Comparison of ENCODE assay signal across 8 cellular contexts in genomic region chr2:100422320-100422719, GRCh38. TPM values are rescaled to one million over a fixed set of nuclear protein-coding genes. Genes with fewer than 3 reads are reported as not detected.
DNase-seq lines count a peak whose midpoint lies in the region; ATAC-seq, FAIRE-seq and TF ChIP-seq lines count a peak whose summit lies in the region.

No MANE protein-coding gene starts in this region.

- in situ Hi-C loops in K562 (cut with MboI): no loop called here

- no peak for TF ChIP-seq EP300 in K562 (IDR thresholded peaks at IDR 0.05; ENCODE audit: low read length)

- H4K20me1 ChIP-seq in K562 (replicated peaks; ENCODE audit: control insufficient read depth, insufficient read depth, low read length): no peaks in the 10 kb centered on the region

- H3K79me2 ChIP-seq in K562 (ENCODE audit: control insufficient read depth, insufficient read depth, low read length): no peaks in the 10 kb centered on the region

- H3K9ac ChIP-seq in K562 (ENCODE audit: insufficient read depth in 1 of 2, low read depth in 2 of 2, low read length in 2 of 2) (no peak overlapping the region), liver (ENCODE audit: low read depth in 1 of 2, low read length in 2 of 2) (no peak overlapping the region)

- H3K9me3 ChIP-seq in K562 (replicated peaks; ENCODE audit: control insufficient read depth, insufficient read depth, low read depth, low read length): no peaks in the 10 kb centered on the region
- H3K9me3 ChIP-seq in liver (ENCODE audit: control insufficient read depth in 4 of 4, low read length in 3 of 4): no peaks in the 10 kb centered on the region

- no peak overlapping the region for H3K4me2 ChIP-seq in K562 (ENCODE audit: insufficient read depth, low read length)

- WGBS in K562 (ENCODE audit: insufficient coverage, low coverage, missing lambda C conversion rate): 25% methylated on average over 2 of the region's 2 CpGs
- WGBS in liver: 89% methylated on average over 2 of the region's 2 CpGs

- FAIRE-seq in K562 (lab: Jason Lieb, UNC): peak; percentile 78

- no peak overlapping the region for H2AFZ ChIP-seq in K562 (ENCODE audit: low read depth, low read length)

- no peak overlapping the region for H3K27ac Mint-ChIP-seq in stimulated activated naive CD8-positive, alpha-beta T cell treated with anti-CD3 and anti-CD28 coated beads, Interleukin-15, amount 100 ng/mL, for 72 hours

- H3K4me3 ChIP-seq in K562 (no peak overlapping the region), liver (ENCODE audit: low read depth in 1 of 3, low read length in 3 of 3) (no peak overlapping the region)

- no peak overlapping the region for H3K27ac ChIP-seq in K562 (ENCODE audit: extremely low read depth, low read depth, low read length)
- no peak overlapping the region for H3K27ac ChIP-seq in liver (ENCODE audit: low read depth in 1 of 2, low read length in 2 of 2)

- CTCF ChIA-PET in K562 (lab: Yijun Ruan, JAX; ENCODE audit: low intra/inter-chr PET ratio): interaction anchor here (0.6 to 1.3 kb wide), 2 partner anchors 151 to 563 kb away, joined by 3 read pairs; no protein-coding TSS in a partner anchor

- intact Hi-C loops in K562 (cut with micrococcal nuclease): loop anchor here (10.0 kb wide), 2 partner anchors 182 to 562 kb away; no protein-coding TSS in a partner anchor

- POLR2A ChIA-PET in K562 (lab: Yijun Ruan, JAX): interaction anchor here (0.6 to 0.7 kb wide), 4 partner anchors 39 to 371 kb away, joined by 3 to 4 read pairs (median 3); no protein-coding TSS in a partner anchor

- TF ChIP-seq POLR2A in K562 (conservative IDR thresholded peaks at IDR 0.05): no peak

- H3K27me3 Mint-ChIP-seq in stimulated activated naive CD8-positive, alpha-beta T cell treated with anti-CD3 and anti-CD28 coated beads, Interleukin-15, amount 100 ng/mL, for 72 hours: no peaks in the 10 kb centered on the region

- H3K4me3 Mint-ChIP-seq in stimulated activated naive CD8-positive, alpha-beta T cell treated with anti-CD3 and anti-CD28 coated beads, Interleukin-15, amount 100 ng/mL, for 72 hours: no peak overlapping the region

- H3K4me1 Mint-ChIP-seq in stimulated activated naive CD8-positive, alpha-beta T cell treated with anti-CD3 and anti-CD28 coated beads, Interleukin-15, amount 100 ng/mL, for 72 hours: peaks cover 12% of the 10 kb centered on the region

- peak; percentile 89 for ATAC-seq in K562
- no peak for ATAC-seq in stimulated activated naive CD8-positive, alpha-beta T cell treated with anti-CD3 and anti-CD28 coated beads, Interleukin-15, amount 100 ng/mL, for 72 hours
- no peak for ATAC-seq in GM21528 (IDR thresholded peaks at IDR 0.05; ENCODE audit: low FRiP score, unreplicated experiment)

- peak; percentile 8 for DNase-seq in COR-L47 (lab: John Stamatoyannopoulos, UW)
- peak; percentile 62 to 67 for DNase-seq in Kasumi-1 (lab: John Stamatoyannopoulos, UW)
- peak; percentile 44 to 64 (median 50) for DNase-seq in K562 (ENCODE audit: extremely low read depth in 1 of 4, low spot score in 3 of 4)
- DNase-seq in stimulated activated naive CD8-positive, alpha-beta T cell treated with anti-CD3 and anti-CD28 coated beads, Interleukin-15, amount 100 ng/mL, for 72 hours: no peak
- DNase-seq in AML-193 (lab: John Stamatoyannopoulos, UW): no peak
- DNase-seq in activated gamma-delta T cell treated with Interleukin-2 at 50 U/mL for 16 hours: no peak

- TF ChIP-seq RAD21 in K562 (CRISPR knock-in tag; conservative IDR thresholded peaks at IDR 0.05 in 1 of 2, IDR thresholded peaks at IDR 0.05 in 1 of 2): peak in 1 of 2 experiments; percentile 24; a peak in 1 of 4 replicates
- peak; percentile 25 to 53 for TF ChIP-seq RAD21 in liver (IDR thresholded peaks at IDR 0.05)

- no peaks in the 10 kb centered on the region for H3K9me1 ChIP-seq in K562 (ENCODE audit: control insufficient read depth, insufficient read depth, low read length)

- H3K9me3 Mint-ChIP-seq in stimulated activated naive CD8-positive, alpha-beta T cell treated with anti-CD3 and anti-CD28 coated beads, Interleukin-15, amount 100 ng/mL, for 72 hours: peaks cover 5 to 8% of the 10 kb centered on the region in 2 donors

- BruUV-seq in K562 (replicated peaks; lab: Mats Ljungman, UMichigan): no TSS peak

- no peaks in the 10 kb centered on the region for H3K36me3 ChIP-seq in K562 (ENCODE audit: control insufficient read depth, insufficient read depth, low read length)
- no peaks in the 10 kb centered on the region for H3K36me3 ChIP-seq in liver (ENCODE audit: control insufficient read depth in 4 of 4, insufficient read depth in 3 of 4, low read depth in 1 of 4, low read length in 3 of 4)

- peaks cover 0 to 2% of the 10 kb centered on the region in 2 experiments; a peak in 1 of 5 replicates for H3K27me3 ChIP-seq in K562 (ENCODE audit: control insufficient read depth in 2 of 2, insufficient read depth in 2 of 2, low read length in 2 of 2)
- H3K27me3 ChIP-seq in liver (ENCODE audit: control insufficient read depth in 4 of 4, insufficient read depth in 4 of 4, low read length in 3 of 4): peaks cover 0 to 5% (median 0%) of the 10 kb centered on the region in 4 donors

- TF ChIP-seq CTCF in K562 (IDR thresholded peaks at IDR 0.05 in 2 of 3, conservative IDR thresholded peaks at IDR 0.05 in 1 of 3; ENCODE audit: insufficient read depth in 2 of 3, low read depth in 1 of 3, low read length in 3 of 3): peak; percentile 51 to 68 (median 64)
- peak; percentile 44 for TF ChIP-seq CTCF in liver (IDR thresholded peaks at IDR 0.05; ENCODE audit: low read depth, low read length, missing input control)

- H3K4me1 ChIP-seq in K562 (replicated peaks in 1 of 2; ENCODE audit: control insufficient read depth in 2 of 2, insufficient read depth in 2 of 2, low read length in 2 of 2) (peaks cover 0 to 10% of the 10 kb centered on the region in 2 experiments; a peak in 4 of 5 replicates), liver (ENCODE audit: control insufficient read depth in 4 of 4, insufficient read depth in 4 of 4, low read length in 3 of 4) (peaks cover 0 to 3% (median 0%) of the 10 kb centered on the region in 4 donors)

TF ChIP-seq in liver, 16 proteins besides CTCF, POLR2A, EP300 and RAD21 (continues in another document):
- TF ChIP-seq YY1 (IDR thresholded peaks at IDR 0.05): no peak

RNA-seq across cellular contexts. Expression of gene CHST10, which starts 4.9 kb away (rescaled TPM):
- 34.8 and 54.3 TPM in 2 replicates for total RNA-seq in K562 (2011; cell fraction: chromatin; rRNA removed; ENCODE audit: low replicate concordance)
- 43.0 and 46.6 TPM in 2 replicates for total RNA-seq in K562 (2011; cell fraction: nucleolus; rRNA removed)
- 46.7 and 46.8 TPM in 2 replicates for total RNA-seq in K562 (2011; cell fraction: nucleoplasm; rRNA removed)
- 19.7 and 21.1 TPM in 2 replicates for total RNA-seq in K562 (2014; rRNA removed)
- total RNA-seq in K562 (2014; rRNA removed; fragmentation: Illumina TruSeq; extraction: Trizol): 18.5 and 19.5 TPM in 2 replicates
- total RNA-seq in K562 (2015; rRNA removed; fragmentation: Illumina TruSeq; extraction: Trizol): 17.6 and 17.8 TPM in 2 replicates
- 16.8 and 19.3 TPM in 2 replicates for total RNA-seq in K562 (2021)
- polyA plus RNA-seq in K562 (2011; rRNA removed): 21.1 and 25.0 TPM in 2 replicates
- 17.1 and 18.3 TPM in 2 replicates for polyA plus RNA-seq in K562 (2011; cell fraction: cytosol; rRNA removed)
- polyA plus RNA-seq in K562 (2011; cell fraction: nucleus; rRNA removed): 18.5 and 26.2 TPM in 2 replicates
- 15.4 and 15.5 TPM in 2 replicates for polyA plus RNA-seq in K562 (2012)
- polyA plus RNA-seq in K562 (2014; fragmentation: Illumina TruSeq; extraction: Trizol): 27.2 and 30.9 TPM in 2 replicates
- 1 to 10 TPM; 1.3 to 5.3 TPM for polyA plus RNA-seq in K562 (2014; fragmentation: Nextera tagmentation; extraction: Ambion mirVana)
- 18.2 and 18.8 TPM in 2 replicates for polyA plus RNA-seq in K562 (2014; rRNA removed)
- 24.9 and 36.1 TPM in 2 replicates for polyA minus RNA-seq in K562 (2011; rRNA and poly(A)+ RNA removed)
- 11.3 and 16.3 TPM in 2 replicates for polyA minus RNA-seq in K562 (2011; cell fraction: cytosol; rRNA and poly(A)+ RNA removed)
- polyA minus RNA-seq in K562 (2011; cell fraction: nucleus; rRNA and poly(A)+ RNA removed): 13.7 and 19.8 TPM in 2 replicates
- total RNA-seq in liver: 1 to 10 TPM; 1.5 to 5.2 TPM
- polyA plus RNA-seq in liver: under 1 TPM; 0.11 to 0.47 TPM

RNA-seq across cellular contexts. Expression of gene NMS, which starts 48.0 kb away (rescaled TPM):
- total RNA-seq in K562 (2011; cell fraction: chromatin; rRNA removed; ENCODE audit: low replicate concordance): not detected in 2 replicates
- not detected in 2 replicates for total RNA-seq in K562 (2011; cell fraction: nucleolus; rRNA removed)
- not detected in 2 replicates for total RNA-seq in K562 (2011; cell fraction: nucleoplasm; rRNA removed)
- total RNA-seq in K562 (2014; rRNA removed) (not detected in 2 replicates), K562 (2014; rRNA removed; fragmentation: Illumina TruSeq; extraction: Trizol) (not detected in 2 replicates), K562 (2015; rRNA removed; fragmentation: Illumina TruSeq; extraction: Trizol) (not detected in 2 replicates), K562 (2021) (not detected in 2 replicates), liver (not detected)
- polyA plus RNA-seq in K562 (2011; rRNA removed) (not detected in 2 replicates), K562 (2014; fragmentation: Illumina TruSeq; extraction: Trizol) (not detected in 2 replicates), K562 (2014; fragmentation: Nextera tagmentation; extraction: Ambion mirVana) (not detected), K562 (2014; rRNA removed) (not detected in 2 replicates), liver (not detected)
- not detected in 2 replicates for polyA plus RNA-seq in K562 (2011; cell fraction: cytosol; rRNA removed)
- not detected in 2 replicates for polyA plus RNA-seq in K562 (2011; cell fraction: nucleus; rRNA removed)
- not detected in 2 replicates for polyA plus RNA-seq in K562 (2012)
- polyA minus RNA-seq in K562 (2011; rRNA and poly(A)+ RNA removed): not detected in 2 replicates
- polyA minus RNA-seq in K562 (2011; cell fraction: cytosol; rRNA and poly(A)+ RNA removed): not detected in 2 replicates
- polyA minus RNA-seq in K562 (2011; cell fraction: nucleus; rRNA and poly(A)+ RNA removed): not detected in 2 replicates

Comparison
In these comparisons a context has a peak if more than half of its experiments do, and no peak if none do; other contexts are left out.
1. DNase-seq: peak in COR-L47 (single experiment), Kasumi-1 (2 of 2) and K562 (4 of 4); none in stimulated activated naive CD8-positive, alpha-beta T cell treated with anti-CD3 and anti-CD28 coated beads, Interleukin-15, amount 100 ng/mL, for 72 hours (0 of 2), AML-193 (0 of 2) and activated gamma-delta T cell treated with Interleukin-2 at 50 U/mL for 16 hours (single experiment).